In genomic region chr19:13588953-13589833, GRCh38 we compare ENCODE assay signal across 8 cellular contexts.
DNase-seq lines count a peak whose midpoint lies in the region; ATAC-seq, FAIRE-seq and TF ChIP-seq lines count a peak whose summit lies in the region.

No MANE protein-coding gene starts in this region.

- BruUV-seq in IMR-90 (replicated peaks; lab: Mats Ljungman, UMichigan) = no TSS peak

- H3K4me3 ChIP-seq in IMR-90 (ENCODE audit: insufficient read depth, low read depth, low read length) = no peak overlapping the region

- no peaks in the 10 kb centered on the region for H3K36me3 Mint-ChIP-seq in activated naive CD4-positive, alpha-beta T cell treated with anti-CD3 and anti-CD28 coated beads, Interleukin-2, amount 10 ng/mL, durations not matched to agents 7 days and 5 days
- H3K36me3 Mint-ChIP-seq in progenitor cell of endocrine pancreas (ENCODE audit: insufficient read depth) = no peaks in the 10 kb centered on the region

- H3K56ac ChIP-seq in IMR-90 (ENCODE audit: extremely low read depth, insufficient read depth, low read length) = no peak overlapping the region

- TF ChIP-seq POLR2A in IMR-90 (IDR thresholded peaks at IDR 0.05; ENCODE audit: low read depth, low read length) = no peak

- no peak overlapping the region for H3K4me3 Mint-ChIP-seq in activated naive CD4-positive, alpha-beta T cell treated with anti-CD3 and anti-CD28 coated beads, Interleukin-2, amount 10 ng/mL, durations not matched to agents 7 days and 5 days
- H3K4me3 Mint-ChIP-seq in progenitor cell of endocrine pancreas (ENCODE audit: low read depth) = no peak overlapping the region

- no peaks in the 10 kb centered on the region for H3K9me1 ChIP-seq in IMR-90 (ENCODE audit: insufficient read depth, low read length)

- no peak overlapping the region for H3K9ac ChIP-seq in IMR-90 (ENCODE audit: low read depth, low read length)

- CTCF ChIA-PET in IMR-90 (lab: Yijun Ruan, JAX) = interaction anchor here (0.6 to 2.1 kb wide), 9 partner anchors 10 to 311 kb away, joined by 3 to 9 read pairs (median 4); no protein-coding TSS in a partner anchor
- CTCF ChIA-PET in activated naive CD4-positive, alpha-beta T cell treated with anti-CD3 and anti-CD28 coated beads, Interleukin-2, amount 10 ng/mL, durations not matched to agents 7 days and 5 days (lab: Charles Lee) = interaction anchor here (0.6 to 4.8 kb wide), 12 partner anchors 10 to 408 kb away, joined by 3 to 51 read pairs (median 4); no protein-coding TSS in a partner anchor

- POLR2A ChIA-PET in IMR-90 (lab: Charles Lee; ENCODE audit: unreplicated experiment) = no interaction called here

- no peak overlapping the region for H3K4ac ChIP-seq in IMR-90 (ENCODE audit: low read depth, low read length)

- H3K23ac ChIP-seq in IMR-90 (ENCODE audit: low read depth, low read length) = no peak overlapping the region

- H3K4me1 Mint-ChIP-seq in activated naive CD4-positive, alpha-beta T cell treated with anti-CD3 and anti-CD28 coated beads, Interleukin-2, amount 10 ng/mL, durations not matched to agents 7 days and 5 days = peaks cover 2% of the 10 kb centered on the region
- H3K4me1 Mint-ChIP-seq in progenitor cell of endocrine pancreas (ENCODE audit: low read depth) = no peaks in the 10 kb centered on the region

- peak overlapping the region; percentile 76 for H3K4me2 ChIP-seq in IMR-90 (ENCODE audit: low read depth, low read length)

- dilution Hi-C loops in IMR-90 (cut with HindIII; ENCODE audit: low sequenced_read_pairs, unreplicated experiment) = no loop called here

- no peak overlapping the region for H2BK120ac ChIP-seq in IMR-90 (ENCODE audit: low read depth, low read length)

- peak overlapping the region; percentile 87 for H2AFZ ChIP-seq in IMR-90 (replicated peaks; ENCODE audit: low read length, poor library complexity)

- no peak overlapping the region for H3K27ac ChIP-seq in IMR-90 (ENCODE audit: insufficient read depth, low read length)

- no peak overlapping the region for H3K18ac ChIP-seq in IMR-90 (ENCODE audit: low read depth, low read length)

- no peaks in the 10 kb centered on the region for H4K20me1 ChIP-seq in IMR-90 (ENCODE audit: insufficient read depth, low read length)

- no peaks in the 10 kb centered on the region for H3K36me3 ChIP-seq in IMR-90 (ENCODE audit: control insufficient read depth, insufficient read depth, low read length)

- H2BK15ac ChIP-seq in IMR-90 (ENCODE audit: low read depth, low read length) = no peak overlapping the region

- no peak for FAIRE-seq in urothelium cell line (lab: Jason Lieb, UNC)

- no peak overlapping the region for H2BK5ac ChIP-seq in IMR-90 (ENCODE audit: low read depth, low read length, poor library complexity, severe bottlenecking)

- ATAC-seq in IMR-90 (ENCODE audit: low read depth) = peak; percentile 100
- peak; percentile 62 for ATAC-seq in Right ventricle myocardium inferior
- ATAC-seq in HG03025 (IDR thresholded peaks at IDR 0.05; ENCODE audit: low FRiP score, unreplicated experiment) = no peak

- no peaks in the 10 kb centered on the region for H3K9me3 ChIP-seq in IMR-90 (ENCODE audit: control insufficient read depth, insufficient read depth, low read length)

- in situ Hi-C loops in IMR-90 (cut with MboI; ENCODE audit: low sequenced_read_pairs) = no loop called here

- peak; percentile 52 for DNase-seq in DMS 273 treated with DMSO at 0.1 percent for 48 hours (lab: John Stamatoyannopoulos, UW)
- DNase-seq in IMR-90 = peak; percentile 41
- peak; percentile 71 for DNase-seq in SKM-1 treated with dmso at 0.1 percent for 144 hours (lab: John Stamatoyannopoulos, UW; ENCODE audit: unreplicated experiment)
- peak; percentile 86 for DNase-seq in activated naive CD4-positive, alpha-beta T cell treated with anti-CD3 and anti-CD28 coated beads, Interleukin-2, amount 10 ng/mL, durations not matched to agents 7 days and 5 days
- peak; percentile 89 for DNase-seq in Right ventricle myocardium inferior (ENCODE audit: missing footprints)
- DNase-seq in progenitor cell of endocrine pancreas (ENCODE audit: low spot score, unreplicated experiment) = peak; percentile 88
- peak; percentile 78 for DNase-seq in urothelium cell line (ENCODE audit: low spot score)

- H3K4me1 ChIP-seq in IMR-90 (ENCODE audit: control insufficient read depth, insufficient read depth, low read length) = no peaks in the 10 kb centered on the region

- H4K91ac ChIP-seq in IMR-90 (ENCODE audit: insufficient read depth, low read depth, low read length) = no peak overlapping the region

- intact Hi-C loops in IMR-90 (cut with micrococcal nuclease) = loop anchor here (1.0 to 5.0 kb wide), 4 partner anchors 158 to 612 kb away; no protein-coding TSS in a partner anchor
- intact Hi-C loops in Right ventricle myocardium inferior (cut with DNase I) = loop anchor here (1.0 to 10.0 kb wide), 2 partner anchors 312 to 614 kb away; no protein-coding TSS in a partner anchor

- no peak overlapping the region for H2BK20ac ChIP-seq in IMR-90 (ENCODE audit: low read depth, low read length)

- H2AK9ac ChIP-seq in IMR-90 (replicated peaks; ENCODE audit: low read depth, low read length, poor library complexity) = no peak overlapping the region

- H3K27me3 ChIP-seq in IMR-90 (ENCODE audit: control insufficient read depth, insufficient read depth, low read length) = peaks cover 5% of the 10 kb centered on the region

- WGBS in IMR-90 (ENCODE audit: extremely low coverage in 2 of 2, insufficient read length in 1 of 2), 2 experiments = 7% methylated on average over 18 of the region's 29 CpGs; no CpG with 5 or more reads in 1 of the 2 experiments

- no peaks in the 10 kb centered on the region for H3K79me1 ChIP-seq in IMR-90 (ENCODE audit: low read depth in 1 of 2, low read length in 2 of 2)

- TF ChIP-seq RAD21 in IMR-90 (IDR thresholded peaks at IDR 0.05; ENCODE audit: low read length) = peak; percentile 88

- peak; percentile 94 for TF ChIP-seq CTCF in IMR-90 (conservative IDR thresholded peaks at IDR 0.05; ENCODE audit: low read depth, low read length)
- TF ChIP-seq CTCF in progenitor cell of endocrine pancreas (IDR thresholded peaks at IDR 0.05; ENCODE audit: unreplicated experiment) = peak; percentile 99

- no peak overlapping the region for H4K5ac ChIP-seq in IMR-90 (ENCODE audit: low read depth, low read length)

- peaks cover 10% of the 10 kb centered on the region for H3K27me3 Mint-ChIP-seq in activated naive CD4-positive, alpha-beta T cell treated with anti-CD3 and anti-CD28 coated beads, Interleukin-2, amount 10 ng/mL, durations not matched to agents 7 days and 5 days
- peaks cover 11% of the 10 kb centered on the region for H3K27me3 Mint-ChIP-seq in progenitor cell of endocrine pancreas

- no peak overlapping the region for H4K8ac ChIP-seq in IMR-90 (ENCODE audit: low read depth in 2 of 2, low read length in 2 of 2)

- no peak overlapping the region for H3K14ac ChIP-seq in IMR-90 (replicated peaks; ENCODE audit: low read depth, low read length)

- H3K9me3 Mint-ChIP-seq in activated naive CD4-positive, alpha-beta T cell treated with anti-CD3 and anti-CD28 coated beads, Interleukin-2, amount 10 ng/mL, durations not matched to agents 7 days and 5 days = no peaks in the 10 kb centered on the region
- no peaks in the 10 kb centered on the region for H3K9me3 Mint-ChIP-seq in progenitor cell of endocrine pancreas (ENCODE audit: low read depth)

- no peak overlapping the region for H2AK5ac ChIP-seq in IMR-90 (ENCODE audit: low read depth, low read length)

- H3K27ac Mint-ChIP-seq in activated naive CD4-positive, alpha-beta T cell treated with anti-CD3 and anti-CD28 coated beads, Interleukin-2, amount 10 ng/mL, durations not matched to agents 7 days and 5 days = no peak overlapping the region
- H3K27ac Mint-ChIP-seq in progenitor cell of endocrine pancreas = no peak overlapping the region

TF ChIP-seq in IMR-90, 13 proteins besides CTCF, POLR2A, EP300 and RAD21:
- TF ChIP-seq RFX5 (IDR thresholded peaks at IDR 0.05; ENCODE audit: low read depth, low read length) = no peak
- peak; percentile 96 for TF ChIP-seq SMC3 (IDR thresholded peaks at IDR 0.05; ENCODE audit: low read depth, low read length)
- peak; percentile 33; the same call in 1 of the 2 replicates for TF ChIP-seq MAZ (IDR thresholded peaks at IDR 0.05; ENCODE audit: borderline replicate concordance, low read depth, low read length)
- no peak for TF ChIP-seq MAFK (IDR thresholded peaks at IDR 0.05; ENCODE audit: low read depth, low read length)
- no peak for TF ChIP-seq NFE2L2 (IDR thresholded peaks at IDR 0.05; ENCODE audit: low read depth, low read length)
- no peak for TF ChIP-seq CEBPB (IDR thresholded peaks at IDR 0.05; ENCODE audit: low read depth, low read length)
- no peak for TF ChIP-seq CHD1 (IDR thresholded peaks at IDR 0.05; ENCODE audit: low read depth, low read length)
- no peak for TF ChIP-seq RCOR1 (IDR thresholded peaks at IDR 0.05; ENCODE audit: insufficient replicate concordance, low read length)
- TF ChIP-seq FOS (IDR thresholded peaks at IDR 0.05; ENCODE audit: low read depth, low read length) = no peak
- no peak for TF ChIP-seq ELK1 (IDR thresholded peaks at IDR 0.05; ENCODE audit: borderline replicate concordance, low read depth, low read length)
- TF ChIP-seq MXI1 (IDR thresholded peaks at IDR 0.05; ENCODE audit: borderline replicate concordance, low read depth, low read length) = no peak
- no peak for TF ChIP-seq USF2 (IDR thresholded peaks at IDR 0.05; ENCODE audit: low read depth, low read length)
